1 cellular context compared by ENCODE assay signal in the genomic region with DNA sequence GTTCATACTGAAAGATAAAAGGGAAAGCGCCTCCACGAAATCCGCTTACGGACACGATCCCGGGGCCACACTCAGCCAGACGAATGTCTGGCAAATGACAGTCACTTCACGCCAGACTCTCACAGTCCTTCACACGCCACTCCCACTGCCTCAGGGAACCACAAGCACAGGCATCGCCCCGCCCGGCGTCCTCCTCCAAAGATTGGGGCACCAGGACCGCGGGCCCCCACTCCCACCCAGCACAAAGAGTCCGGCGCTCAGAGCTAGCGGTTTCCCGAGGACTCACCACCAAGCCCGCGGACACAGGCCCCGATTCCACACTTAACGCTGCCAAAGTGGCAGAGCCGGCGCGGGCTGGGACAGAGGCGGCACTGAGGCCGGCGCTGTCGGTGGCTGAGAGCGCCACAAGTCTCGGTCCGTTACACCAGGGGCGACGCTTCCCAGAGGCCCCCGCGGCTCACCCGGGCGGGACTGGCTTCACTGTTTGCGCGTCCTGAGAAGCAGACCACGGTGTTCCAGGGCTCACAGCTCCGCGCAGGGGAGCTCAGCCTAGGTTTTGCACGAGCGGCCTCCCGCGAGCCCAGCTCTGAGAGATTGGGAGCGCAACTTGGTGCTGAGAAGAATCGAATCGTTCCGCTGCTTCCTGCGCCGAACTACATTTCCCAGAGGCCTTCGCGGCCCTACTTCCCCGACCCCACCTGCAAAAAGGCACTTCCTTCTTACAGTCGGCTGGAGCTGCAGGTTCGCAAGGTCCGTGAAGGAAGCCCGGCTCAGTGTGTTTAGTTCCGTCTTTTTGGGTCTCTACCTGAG.
TF ChIP-seq lines count a peak whose summit lies in the region.

Gene ZNF569, minus strand, starts transcription at position 647 of the 810 bp plus-strand sequence. CDS start 22,523 bp downstream, outside the sequence.

TF ChIP-seq in HepG2, 621 proteins besides CTCF, POLR2A, EP300 and RAD21 (continued from another document and continues in another):
- TF ChIP-seq GMEB2 (CRISPR knock-in tag; IDR thresholded peaks at IDR 0.05; ENCODE audit: low read depth) (peak; percentile 60; the same call in 1 of the 2 replicates), MEF2D (CRISPR knock-in tag; IDR thresholded peaks at IDR 0.05) (peak; percentile 82), SP4 (CRISPR knock-in tag; IDR thresholded peaks at IDR 0.05) (0 out of 2 replicates have a peak, but pooled peaks have one; percentile 62), YEATS2 (CRISPR knock-in tag; IDR thresholded peaks at IDR 0.05; ENCODE audit: borderline replicate concordance) (peak; percentile 80), SUZ12 (IDR thresholded peaks at IDR 0.05; ENCODE audit: low read depth, low read length) (peak; percentile 81), ZHX2 (IDR thresholded peaks at IDR 0.05; ENCODE audit: low read depth) (0 out of 2 replicates have a peak, but pooled peaks have one; percentile 86), ZHX2 (CRISPR knock-in tag; IDR thresholded peaks at IDR 0.05; ENCODE audit: borderline replicate concordance) (no peak), CEBPG (CRISPR knock-in tag; IDR thresholded peaks at IDR 0.05) (0 out of 2 replicates have a peak, but pooled peaks have one; percentile 49), GZF1 (CRISPR knock-in tag; IDR thresholded peaks at IDR 0.05) (0 out of 2 replicates have a peak, but pooled peaks have one; percentile 78), ZNF124 (CRISPR knock-in tag; IDR thresholded peaks at IDR 0.05) (peak; percentile 49; the same call in 1 of the 2 replicates), MZF1 (CRISPR knock-in tag; IDR thresholded peaks at IDR 0.05; ENCODE audit: borderline replicate concordance) (no peak), ZFX (CRISPR knock-in tag; IDR thresholded peaks at IDR 0.05; ENCODE audit: low read depth) (peak; percentile 86), ZSCAN25 (CRISPR knock-in tag; IDR thresholded peaks at IDR 0.05) (peak; percentile 22; the same call in 1 of the 2 replicates), MBNL3 (CRISPR knock-in tag; conservative IDR thresholded peaks at IDR 0.05) (no peak), HNRNPUL1 (IDR thresholded peaks at IDR 0.05; ENCODE audit: low read depth, low read length) (no peak), DNMT3B (CRISPR knock-in tag; conservative IDR thresholded peaks at IDR 0.05) (no peak), ZFP36L1 (CRISPR knock-in tag; IDR thresholded peaks at IDR 0.05) (no peak), XRCC5 (optimal IDR thresholded peaks at IDR 0.05; ENCODE audit: low read length) (peak; percentile 74), ZMYM4 (CRISPR knock-in tag; IDR thresholded peaks at IDR 0.05) (peak; percentile 90), KMT2A (CRISPR knock-in tag; IDR thresholded peaks at IDR 0.05) (peak; percentile 87), HMG20B (CRISPR knock-in tag; conservative IDR thresholded peaks at IDR 0.05) (0 out of 2 replicates have a peak, but pooled peaks have one; percentile 34), ZNF512B (CRISPR knock-in tag; IDR thresholded peaks at IDR 0.05; ENCODE audit: borderline replicate concordance) (0 out of 2 replicates have a peak, but pooled peaks have one; percentile 47), ZNF160 (CRISPR knock-in tag; IDR thresholded peaks at IDR 0.05) (no peak), NR2F6 (IDR thresholded peaks at IDR 0.05) (peak; percentile 45; the same call in 1 of the 2 replicates), NR2F6 (CRISPR knock-in tag; IDR thresholded peaks at IDR 0.05) (peak; percentile 45; the same call in 1 of the 2 replicates), ZNF563 (CRISPR knock-in tag; IDR thresholded peaks at IDR 0.05) (peak; percentile 60; the same call in 1 of the 2 replicates), ZNF136 (CRISPR knock-in tag; IDR thresholded peaks at IDR 0.05; ENCODE audit: low read depth) (no peak), ZNF619 (CRISPR knock-in tag; IDR thresholded peaks at IDR 0.05) (no peak), ZXDC (CRISPR knock-in tag; IDR thresholded peaks at IDR 0.05) (peak; percentile 90; the same call in 1 of the 2 replicates), ZNF576 (CRISPR knock-in tag; IDR thresholded peaks at IDR 0.05) (0 out of 2 replicates have a peak, but pooled peaks have one; percentile 58), ZNF234 (CRISPR knock-in tag; conservative IDR thresholded peaks at IDR 0.05) (no peak), ZBTB38 (CRISPR knock-in tag; IDR thresholded peaks at IDR 0.05) (peak; percentile 95; the same call in 1 of the 2 replicates), ZFP36L2 (CRISPR knock-in tag; IDR thresholded peaks at IDR 0.05) (no peak), SMYD3 (CRISPR knock-in tag; IDR thresholded peaks at IDR 0.05) (no peak), ZNF446 (CRISPR knock-in tag; IDR thresholded peaks at IDR 0.05) (no peak), RFXANK (CRISPR knock-in tag; IDR thresholded peaks at IDR 0.05) (0 out of 2 replicates have a peak, but pooled peaks have one; percentile 45), HOXA5 (CRISPR knock-in tag; IDR thresholded peaks at IDR 0.05) (0 out of 2 replicates have a peak, but pooled peaks have one; percentile 61), ZNF737 (CRISPR knock-in tag; IDR thresholded peaks at IDR 0.05; ENCODE audit: borderline replicate concordance) (peak; percentile 81; the same call in 1 of the 2 replicates), MEIS2 (CRISPR knock-in tag; IDR thresholded peaks at IDR 0.05) (no peak), CBX5 (CRISPR knock-in tag; IDR thresholded peaks at IDR 0.05; ENCODE audit: borderline replicate concordance) (peak; percentile 82; the same call in 1 of the 2 replicates), HES4 (CRISPR knock-in tag; IDR thresholded peaks at IDR 0.05; ENCODE audit: borderline replicate concordance) (no peak; the same call in 1 of the 2 replicates), ZFP36 (IDR thresholded peaks at IDR 0.05; ENCODE audit: borderline replicate concordance, low read depth, low read length, partially characterized antibody) (no peak), SALL1 (CRISPR knock-in tag; IDR thresholded peaks at IDR 0.05) (peak; percentile 72), ZFP62 (CRISPR knock-in tag; IDR thresholded peaks at IDR 0.05) (no peak), ZC3H4 (CRISPR knock-in tag; IDR thresholded peaks at IDR 0.05; ENCODE audit: borderline replicate concordance) (no peak), PITX1 (CRISPR knock-in tag; IDR thresholded peaks at IDR 0.05) (peak; percentile 86)
- TF ChIP-seq, protein P1, sequence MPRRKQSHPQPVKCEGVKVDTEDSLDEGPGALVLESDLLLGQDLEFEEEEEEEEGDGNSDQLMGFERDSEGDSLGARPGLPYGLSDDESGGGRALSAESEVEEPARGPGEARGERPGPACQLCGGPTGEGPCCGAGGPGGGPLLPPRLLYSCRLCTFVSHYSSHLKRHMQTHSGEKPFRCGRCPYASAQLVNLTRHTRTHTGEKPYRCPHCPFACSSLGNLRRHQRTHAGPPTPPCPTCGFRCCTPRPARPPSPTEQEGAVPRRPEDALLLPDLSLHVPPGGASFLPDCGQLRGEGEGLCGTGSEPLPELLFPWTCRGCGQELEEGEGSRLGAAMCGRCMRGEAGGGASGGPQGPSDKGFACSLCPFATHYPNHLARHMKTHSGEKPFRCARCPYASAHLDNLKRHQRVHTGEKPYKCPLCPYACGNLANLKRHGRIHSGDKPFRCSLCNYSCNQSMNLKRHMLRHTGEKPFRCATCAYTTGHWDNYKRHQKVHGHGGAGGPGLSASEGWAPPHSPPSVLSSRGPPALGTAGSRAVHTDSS (CRISPR knock-in tag; conservative IDR thresholded peaks at IDR 0.05) = no peak
- TF ChIP-seq, protein P2, sequence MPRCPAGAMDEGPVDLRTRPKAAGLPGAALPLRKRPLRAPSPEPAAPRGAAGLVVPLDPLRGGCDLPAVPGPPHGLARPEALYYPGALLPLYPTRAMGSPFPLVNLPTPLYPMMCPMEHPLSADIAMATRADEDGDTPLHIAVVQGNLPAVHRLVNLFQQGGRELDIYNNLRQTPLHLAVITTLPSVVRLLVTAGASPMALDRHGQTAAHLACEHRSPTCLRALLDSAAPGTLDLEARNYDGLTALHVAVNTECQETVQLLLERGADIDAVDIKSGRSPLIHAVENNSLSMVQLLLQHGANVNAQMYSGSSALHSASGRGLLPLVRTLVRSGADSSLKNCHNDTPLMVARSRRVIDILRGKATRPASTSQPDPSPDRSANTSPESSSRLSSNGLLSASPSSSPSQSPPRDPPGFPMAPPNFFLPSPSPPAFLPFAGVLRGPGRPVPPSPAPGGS (CRISPR knock-in tag; IDR thresholded peaks at IDR 0.05) = peak; percentile 90; the same call in 1 of the 2 replicates
